11 cellular contexts compared by ENCODE assay signal in genomic region chr9:1979815-1980367, GRCh38. TPM values are rescaled to one million over a fixed set of nuclear protein-coding genes. Genes with fewer than 3 reads are reported as not detected.
A peak's percentile ranks its signal among the peaks of the same experiment; 100 is the strongest.
DNase-seq lines count a peak whose midpoint lies in the region; ATAC-seq, FAIRE-seq and TF ChIP-seq lines count a peak whose summit lies in the region.
"Had no signal": no experiment of that assay in that cellular context is flagged by ENCODE, and none has a peak within 500 bp of the region (broad histone marks: within the 10 kb centered on the region; RNA-seq: fewer than 3 reads in every experiment).

No MANE protein-coding gene starts in this region.

- H3K27me3 ChIP-seq in lung (ENCODE audit: control insufficient read depth, insufficient read depth): no peaks in the 10 kb centered on the region
- H3K27me3 ChIP-seq: BLaER1 had no signal

- intact Hi-C loops in posterior vena cava (cut with DNase I): no loop called here

- no peak overlapping the region for H3K4me3 ChIP-seq in choroid plexus epithelial cell (ENCODE audit: low read depth, low read length)
- no peak overlapping the region for H3K4me3 ChIP-seq in lung
- H3K4me3 ChIP-seq: BLaER1 had no signal

- H3K9me3 ChIP-seq in lung (ENCODE audit: control insufficient read depth in 2 of 2, insufficient read depth in 1 of 2, low read length in 1 of 2): no peaks in the 10 kb centered on the region
- H3K9me3 ChIP-seq: BLaER1 had no signal

- no peak for FAIRE-seq in GM19239 (lab: Jason Lieb, UNC)

- DNase-seq in AG08396 (ENCODE audit: low spot score) (peak; percentile 54), MV-4-11 (lab: John Stamatoyannopoulos, UW) (peak; percentile 96), choroid plexus epithelial cell (ENCODE audit: low read depth) (peak; percentile 29), lung (ENCODE audit: low spot score) (no peak), G401 (ENCODE audit: low spot score) (no peak), GM19239 (ENCODE audit: insufficient read length, low spot score) (no peak), posterior vena cava (ENCODE audit: low spot score) (no peak)
- DNase-seq: activated T-cell treated with anti-CD3 and anti-CD28 coated beads, Interleukin-2, amount 50 U/mL, for 1 hour; effector CD4-positive, alpha-beta T cell had no signal

- H3K36me3 ChIP-seq in lung (ENCODE audit: control insufficient read depth in 2 of 2, insufficient read depth in 2 of 2, low read length in 2 of 2): no peaks in the 10 kb centered on the region
- H3K36me3 ChIP-seq: BLaER1 had no signal

- H3K4me1 ChIP-seq in lung (ENCODE audit: control insufficient read depth in 2 of 2, insufficient read depth in 2 of 2, low read length in 2 of 2): peaks cover 0 to 3% of the 10 kb centered on the region in 2 donors
- H3K4me1 ChIP-seq: BLaER1 had no signal

- ATAC-seq in lung (ENCODE audit: insufficient read depth, low FRiP score) (peak; percentile 42), GM21367 (IDR thresholded peaks at IDR 0.05; ENCODE audit: unreplicated experiment) (no peak)

- in situ Hi-C loops in G401 (cut with HindIII; ENCODE audit: low sequenced_read_pairs): no loop called here

- H3K27ac ChIP-seq in lung (ENCODE audit: low read depth in 1 of 2, low read length in 1 of 2): peak overlapping the region in 1 of 2 donors; percentile 10
- H3K27ac ChIP-seq: BLaER1 had no signal

- WGBS in lung, 2 donors: 44 to 53% methylated on average over 7 of the region's 7 CpGs

- TF ChIP-seq CTCF in choroid plexus epithelial cell (conservative IDR thresholded peaks at IDR 0.05; ENCODE audit: low read depth, low read length) (no peak), lung (IDR thresholded peaks at IDR 0.05; ENCODE audit: control extremely low read depth, extremely low read depth) (no peak)

RNA-seq across cellular contexts. Expression of gene SMARCA2, which starts 35.3 kb away (rescaled TPM):
- 100 to 1,000 TPM; 126 to 196 TPM for total RNA-seq in lung
- polyA plus RNA-seq in lung: 10 to 100 TPM; 30.0 to 34.6 TPM
- 0.92 and 1.1 TPM in 2 replicates for total RNA-seq in G401 (2014; rRNA removed; shearing (Covaris generic))
- 100 to 1,000 TPM; 152 to 174 TPM for total RNA-seq in posterior vena cava

Comparison
In these comparisons a context has a peak if more than half of its experiments do, and no peak if none do; other contexts are left out.
1. DNase-seq: peak in AG08396 (single experiment), MV-4-11 (single experiment) and choroid plexus epithelial cell (single experiment); none in lung (single experiment), G401 (single experiment), GM19239 (single experiment) and posterior vena cava (single experiment).
2. RNA of gene SMARCA2, which starts 35.3 kb away (total RNA-seq): 126 to 196 TPM in lung and 152 to 174 TPM in posterior vena cava; 0.92 to 1.1 TPM in G401; every median in the first group is over 10 times any median in the second.